Comparison of ENCODE assay signal across 10 cellular contexts in genomic region chr19:16594131-16594586, GRCh38. TPM values are rescaled to one million over a fixed set of nuclear protein-coding genes. Genes with fewer than 3 reads are reported as not detected.
DNase-seq lines count a peak whose midpoint lies in the region; ATAC-seq and TF ChIP-seq lines count a peak whose summit lies in the region.
"Had no signal": no experiment of that assay in that cellular context is flagged by ENCODE, and none has a peak within 500 bp of the region (broad histone marks: within the 10 kb centered on the region; RNA-seq: fewer than 3 reads in every experiment).

No MANE protein-coding gene starts in this region.

- H3K4me3 Mint-ChIP-seq in CD14-positive monocyte (peak overlapping the region; percentile 9 to 46), MCF 10A (ENCODE audit: unreplicated experiment) (no peak overlapping the region)
- peak overlapping the region; percentile 64 for H3K4me3 Mint-ChIP-seq in T-helper 1 cell treated with Interleukin-12 subunit alpha and Interleukin-12 subunit beta and Interleukin-4 antibody, amounts not matched to agents 30 μg/mL and 1 μg/mL, for 36 hours
- H3K4me3 Mint-ChIP-seq in dendritic cell treated with granulocyte-macrophage colony-stimulating factor and Interleukin-4, amounts not matched to agents 40 ng/mL and 50 ng/mL, for 4 days = no peak overlapping the region

- H3K9me3 Mint-ChIP-seq in CD14-positive monocyte = no peaks in the 10 kb centered on the region
- no peaks in the 10 kb centered on the region for H3K9me3 Mint-ChIP-seq in T-helper 1 cell treated with Interleukin-12 subunit alpha and Interleukin-12 subunit beta and Interleukin-4 antibody, amounts not matched to agents 30 μg/mL and 1 μg/mL, for 36 hours
- no peaks in the 10 kb centered on the region for H3K9me3 Mint-ChIP-seq in dendritic cell treated with granulocyte-macrophage colony-stimulating factor and Interleukin-4, amounts not matched to agents 40 ng/mL and 50 ng/mL, for 4 days
- H3K9me3 Mint-ChIP-seq in MCF 10A (ENCODE audit: unreplicated experiment) = no peaks in the 10 kb centered on the region

- H3K4me3 ChIP-seq in gastrocnemius medialis (no peak overlapping the region), adrenal gland (no peak overlapping the region)

- POLR2A ChIA-PET in MCF 10A (lab: Yijun Ruan, JAX) = no interaction called here

- H3K27me3 Mint-ChIP-seq in CD14-positive monocyte (ENCODE audit: low read depth in 3 of 3) (peaks cover 0 to 2% (median 0%) of the 10 kb centered on the region in 3 donors), MCF 10A (ENCODE audit: insufficient read depth, unreplicated experiment) (no peaks in the 10 kb centered on the region)
- no peaks in the 10 kb centered on the region for H3K27me3 Mint-ChIP-seq in T-helper 1 cell treated with Interleukin-12 subunit alpha and Interleukin-12 subunit beta and Interleukin-4 antibody, amounts not matched to agents 30 μg/mL and 1 μg/mL, for 36 hours (ENCODE audit: low read depth)
- no peaks in the 10 kb centered on the region for H3K27me3 Mint-ChIP-seq in dendritic cell treated with granulocyte-macrophage colony-stimulating factor and Interleukin-4, amounts not matched to agents 40 ng/mL and 50 ng/mL, for 4 days

- no TSS peak for BruUV-seq in MCF 10A (replicated peaks; lab: Mats Ljungman, UMichigan)

- no peaks in the 10 kb centered on the region for H3K36me3 ChIP-seq in gastrocnemius medialis
- no peaks in the 10 kb centered on the region for H3K36me3 ChIP-seq in adrenal gland (replicated peaks in 1 of 2)

- H3K27ac ChIP-seq in gastrocnemius medialis (no peak overlapping the region), adrenal gland (peak overlapping the region in 1 of 5 donors; percentile 22)

- intact Hi-C loops in CD14-positive monocyte (cut with micrococcal nuclease) (no loop called here), gastrocnemius medialis (cut with DNase I; ENCODE audit: low total_unique reads) (no loop called here), adrenal gland (cut with DNase I) (no loop called here), MCF 10A (cut with micrococcal nuclease) (no loop called here)
- intact Hi-C loops in dendritic cell treated with granulocyte-macrophage colony-stimulating factor and Interleukin-4, amounts not matched to agents 40 ng/mL and 50 ng/mL, for 4 days (cut with micrococcal nuclease) = no loop called here

- H3K27me3 ChIP-seq in gastrocnemius medialis (no peaks in the 10 kb centered on the region), adrenal gland (no peaks in the 10 kb centered on the region)

- H3K36me3 Mint-ChIP-seq in CD14-positive monocyte (peaks cover 8 to 24% of the 10 kb centered on the region in 2 donors), MCF 10A (ENCODE audit: insufficient read depth, unreplicated experiment) (no peaks in the 10 kb centered on the region)
- peaks cover 5% of the 10 kb centered on the region for H3K36me3 Mint-ChIP-seq in T-helper 1 cell treated with Interleukin-12 subunit alpha and Interleukin-12 subunit beta and Interleukin-4 antibody, amounts not matched to agents 30 μg/mL and 1 μg/mL, for 36 hours (ENCODE audit: low read depth)
- peaks cover 10% of the 10 kb centered on the region for H3K36me3 Mint-ChIP-seq in dendritic cell treated with granulocyte-macrophage colony-stimulating factor and Interleukin-4, amounts not matched to agents 40 ng/mL and 50 ng/mL, for 4 days (ENCODE audit: low read depth)

- ATAC-seq in GM19397 (IDR thresholded peaks at IDR 0.05; ENCODE audit: unreplicated experiment) (peak; percentile 42), gastrocnemius medialis (no peak)

- peaks cover 49% of the 10 kb centered on the region for H3K4me1 Mint-ChIP-seq in CD14-positive monocyte
- peaks cover 66% of the 10 kb centered on the region for H3K4me1 Mint-ChIP-seq in T-helper 1 cell treated with Interleukin-12 subunit alpha and Interleukin-12 subunit beta and Interleukin-4 antibody, amounts not matched to agents 30 μg/mL and 1 μg/mL, for 36 hours (ENCODE audit: low read depth)
- peaks cover 58% of the 10 kb centered on the region for H3K4me1 Mint-ChIP-seq in dendritic cell treated with granulocyte-macrophage colony-stimulating factor and Interleukin-4, amounts not matched to agents 40 ng/mL and 50 ng/mL, for 4 days (ENCODE audit: low read depth)
- H3K4me1 Mint-ChIP-seq in MCF 10A (ENCODE audit: insufficient read depth, unreplicated experiment) = peaks cover 25% of the 10 kb centered on the region

- DNase-seq in CD14-positive monocyte (ENCODE audit: low spot score) = no peak
- DNase-seq in gastrocnemius medialis = no peak
- DNase-seq in adrenal gland = no peak
- no peak for DNase-seq in MCF 10A (ENCODE audit: unreplicated experiment)
- DNase-seq in dedifferentiated amniotic fluid mesenchymal stem cell (ENCODE audit: extremely low spot score) = no peak
- DNase-seq: GOT3, kidney had no signal

- in situ Hi-C loops in gastrocnemius medialis (cut with MboI; ENCODE audit: low sequenced_read_pairs in 4 of 4) = no loop called here

- H3K4me1 ChIP-seq in gastrocnemius medialis (peaks cover 50 to 75% of the 10 kb centered on the region in 2 donors), adrenal gland (replicated peaks in 1 of 2) (peaks cover 17 to 56% of the 10 kb centered on the region in 2 donors)

- CTCF ChIA-PET in MCF 10A (lab: Yijun Ruan, JAX) = no interaction called here

- no peaks in the 10 kb centered on the region for H3K9me3 ChIP-seq in gastrocnemius medialis
- H3K9me3 ChIP-seq in adrenal gland (replicated peaks in 1 of 3) = no peaks in the 10 kb centered on the region

- 62 to 85% (median 70%) methylated on average over 6 to 10 of the region's 10 CpGs for WGBS in adrenal gland, 4 donors

- TF ChIP-seq POLR2A in gastrocnemius medialis (IDR thresholded peaks at IDR 0.05) = no peak
- no peak for TF ChIP-seq POLR2A in adrenal gland (IDR thresholded peaks at IDR 0.05)

- TF ChIP-seq CTCF in CD14-positive monocyte (IDR thresholded peaks at IDR 0.05) (no peak), gastrocnemius medialis (IDR thresholded peaks at IDR 0.05 in 4 of 5, conservative IDR thresholded peaks at IDR 0.05 in 1 of 5) (no peak), adrenal gland (IDR thresholded peaks at IDR 0.05) (peak in 1 of 6 experiments; percentile 2), MCF 10A (IDR thresholded peaks at IDR 0.05; ENCODE audit: unreplicated experiment) (no peak)

- H3K27ac Mint-ChIP-seq in CD14-positive monocyte = peak overlapping the region in 5 of 7 donors; percentile 35 to 76 (median 70)
- peak overlapping the region; percentile 82 for H3K27ac Mint-ChIP-seq in T-helper 1 cell treated with Interleukin-12 subunit alpha and Interleukin-12 subunit beta and Interleukin-4 antibody, amounts not matched to agents 30 μg/mL and 1 μg/mL, for 36 hours
- peak overlapping the region; percentile 58 for H3K27ac Mint-ChIP-seq in dendritic cell treated with granulocyte-macrophage colony-stimulating factor and Interleukin-4, amounts not matched to agents 40 ng/mL and 50 ng/mL, for 4 days
- no peak overlapping the region for H3K27ac Mint-ChIP-seq in MCF 10A (ENCODE audit: low read depth, unreplicated experiment)

RNA-seq across cellular contexts. Expression of gene SLC35E1, which starts 21.9 kb away (rescaled TPM):
- 10 to 100 TPM; 12.1 to 13.5 TPM for polyA plus RNA-seq in CD14-positive monocyte
- total RNA-seq in gastrocnemius medialis = 10 to 100 TPM; 24.1 to 60.3 (median 40.1) TPM
- total RNA-seq in adrenal gland = 10 to 100 TPM; 22.6 to 49.8 (median 40.2) TPM
- polyA plus RNA-seq in adrenal gland = 10 to 100 TPM; 22.0 to 43.1 (median 26.8) TPM
- 62.2 and 62.6 TPM in 2 replicates for total RNA-seq in MCF 10A (2022)

RNA-seq across cellular contexts. Expression of gene MED26, which starts 33.8 kb away (rescaled TPM):
- 1 to 10 TPM; 1.1 to 2.1 TPM for polyA plus RNA-seq in CD14-positive monocyte
- total RNA-seq in gastrocnemius medialis = 10 to 100 TPM in 2 of 4 donors, 1 to 10 TPM in 2; 5.7 to 15.7 (median 9.4) TPM
- total RNA-seq in adrenal gland = 10 to 100 TPM in 3 of 8 donors, 1 to 10 TPM in 5; 8.1 to 17.3 (median 9.6) TPM
- polyA plus RNA-seq in adrenal gland = 1 to 10 TPM; 4.6 to 6.9 (median 6.4) TPM
- total RNA-seq in MCF 10A (2022) = 11.1 and 12.9 TPM in 2 replicates

RNA-seq across cellular contexts. Expression of gene CHERP, which starts 51.9 kb away (rescaled TPM):
- polyA plus RNA-seq in CD14-positive monocyte (1 to 10 TPM; 3.2 to 5.3 TPM), adrenal gland (10 to 100 TPM; 11.3 to 39.3 (median 24.8) TPM)
- total RNA-seq in gastrocnemius medialis (10 to 100 TPM in 2 of 4 donors, 1 to 10 TPM in 2; 7.4 to 12.1 (median 9.8) TPM), adrenal gland (10 to 100 TPM in 7 of 8 donors, 1 to 10 TPM in 1; 8.4 to 50.7 (median 23.7) TPM), MCF 10A (2022) (45.6 and 51.6 TPM in 2 replicates)

Comparison
In these comparisons a context has a peak if more than half of its experiments do, and no peak if none do; other contexts are left out.
1. H3K4me3 Mint-ChIP-seq: peak in CD14-positive monocyte (2 of 2) and T-helper 1 cell treated with Interleukin-12 subunit alpha and Interleukin-12 subunit beta and Interleukin-4 antibody, amounts not matched to agents 30 μg/mL and 1 μg/mL, for 36 hours (single experiment); none in dendritic cell treated with granulocyte-macrophage colony-stimulating factor and Interleukin-4, amounts not matched to agents 40 ng/mL and 50 ng/mL, for 4 days (single experiment) and MCF 10A (single experiment).